8 cellular contexts compared by ENCODE assay signal in genomic region chr1:86018311-86018923, GRCh38.
DNase-seq lines count a peak whose midpoint lies in the region; ATAC-seq, FAIRE-seq and TF ChIP-seq lines count a peak whose summit lies in the region.

No MANE protein-coding gene starts in this region.

- H3K27ac ChIP-seq in gastroesophageal sphincter (no peak overlapping the region), aorta (ENCODE audit: low read depth in 1 of 2, low read length in 2 of 2) (no peak overlapping the region)

- H3K4me3 ChIP-seq in gastroesophageal sphincter (no peak overlapping the region), aorta (ENCODE audit: low read length in 2 of 2) (no peak overlapping the region)

- intact Hi-C loops in aorta (cut with DNase I) = no loop called here

- H3K36me3 ChIP-seq in gastroesophageal sphincter (no peaks in the 10 kb centered on the region), aorta (ENCODE audit: control insufficient read depth in 1 of 2, insufficient read depth in 2 of 2, low read length in 1 of 2) (no peaks in the 10 kb centered on the region)

- TF ChIP-seq EP300 in gastroesophageal sphincter (IDR thresholded peaks at IDR 0.05) = no peak

- peak; percentile 32 for DNase-seq in NCI-H2107 treated with DMSO at 0.1 percent for 48 hours (lab: John Stamatoyannopoulos, UW; ENCODE audit: unreplicated experiment)
- DNase-seq in NCI-H2107 (lab: John Stamatoyannopoulos, UW) = no peak
- DNase-seq in HTR-8/SVneo (ENCODE audit: insufficient read length, low spot score) = peak; percentile 4
- peak; percentile 27 for DNase-seq in SKM-1 treated with dmso at 0.1 percent for 144 hours (lab: John Stamatoyannopoulos, UW; ENCODE audit: unreplicated experiment)
- DNase-seq in stimulated activated naive CD8-positive, alpha-beta T cell treated with anti-CD3 and anti-CD28 coated beads, Interleukin-15, Interleukin-2, amounts not matched to agents 100 U/mL and 50 U/mL, for 24 hours = peak; percentile 3
- no peak for DNase-seq in aorta

- peak; percentile 35 to 66 (median 44) for TF ChIP-seq CTCF in gastroesophageal sphincter (IDR thresholded peaks at IDR 0.05)

- TF ChIP-seq POLR2A in gastroesophageal sphincter (IDR thresholded peaks at IDR 0.05) = no peak

- H3K27me3 ChIP-seq in gastroesophageal sphincter = no peaks in the 10 kb centered on the region
- H3K27me3 ChIP-seq in aorta (ENCODE audit: control insufficient read depth in 1 of 2, insufficient read depth in 2 of 2, low read length in 1 of 2) = no peaks in the 10 kb centered on the region

- WGBS in gastroesophageal sphincter (ENCODE audit: low coverage in 1 of 2), 2 donors = 43 to 63% methylated on average over 2 of the region's 2 CpGs
- WGBS in aorta, 2 donors = 33 to 44% methylated on average over 2 of the region's 2 CpGs

- H3K9me3 ChIP-seq in gastroesophageal sphincter (no peaks in the 10 kb centered on the region), aorta (ENCODE audit: control insufficient read depth, low read length) (no peaks in the 10 kb centered on the region)

- H3K4me1 ChIP-seq in gastroesophageal sphincter = no peaks in the 10 kb centered on the region
- no peaks in the 10 kb centered on the region for H3K4me1 ChIP-seq in aorta (ENCODE audit: control insufficient read depth in 1 of 2, insufficient read depth in 2 of 2, low read length in 2 of 2)

- FAIRE-seq in HTR-8/SVneo (lab: Jason Lieb, UNC) = no peak

- ATAC-seq in GM19455 (IDR thresholded peaks at IDR 0.05; ENCODE audit: unreplicated experiment) (peak; percentile 50), gastroesophageal sphincter (no peak), aorta (ENCODE audit: low FRiP score) (no peak)
- no peak for ATAC-seq in stimulated activated naive CD8-positive, alpha-beta T cell treated with anti-CD3 and anti-CD28 coated beads, Interleukin-15, Interleukin-2, amounts not matched to agents 100 U/mL and 50 U/mL, for 24 hours

Comparison
In these comparisons a context has a peak if more than half of its experiments do, and no peak if none do; other contexts are left out.
1. DNase-seq: peak in NCI-H2107 treated with DMSO at 0.1 percent for 48 hours (single experiment), HTR-8/SVneo (single experiment), SKM-1 treated with dmso at 0.1 percent for 144 hours (single experiment) and stimulated activated naive CD8-positive, alpha-beta T cell treated with anti-CD3 and anti-CD28 coated beads, Interleukin-15, Interleukin-2, amounts not matched to agents 100 U/mL and 50 U/mL, for 24 hours (single experiment); none in NCI-H2107 (single experiment) and aorta (0 of 2).